ENCODE assay signal across 1 cellular context in the genomic region with DNA sequence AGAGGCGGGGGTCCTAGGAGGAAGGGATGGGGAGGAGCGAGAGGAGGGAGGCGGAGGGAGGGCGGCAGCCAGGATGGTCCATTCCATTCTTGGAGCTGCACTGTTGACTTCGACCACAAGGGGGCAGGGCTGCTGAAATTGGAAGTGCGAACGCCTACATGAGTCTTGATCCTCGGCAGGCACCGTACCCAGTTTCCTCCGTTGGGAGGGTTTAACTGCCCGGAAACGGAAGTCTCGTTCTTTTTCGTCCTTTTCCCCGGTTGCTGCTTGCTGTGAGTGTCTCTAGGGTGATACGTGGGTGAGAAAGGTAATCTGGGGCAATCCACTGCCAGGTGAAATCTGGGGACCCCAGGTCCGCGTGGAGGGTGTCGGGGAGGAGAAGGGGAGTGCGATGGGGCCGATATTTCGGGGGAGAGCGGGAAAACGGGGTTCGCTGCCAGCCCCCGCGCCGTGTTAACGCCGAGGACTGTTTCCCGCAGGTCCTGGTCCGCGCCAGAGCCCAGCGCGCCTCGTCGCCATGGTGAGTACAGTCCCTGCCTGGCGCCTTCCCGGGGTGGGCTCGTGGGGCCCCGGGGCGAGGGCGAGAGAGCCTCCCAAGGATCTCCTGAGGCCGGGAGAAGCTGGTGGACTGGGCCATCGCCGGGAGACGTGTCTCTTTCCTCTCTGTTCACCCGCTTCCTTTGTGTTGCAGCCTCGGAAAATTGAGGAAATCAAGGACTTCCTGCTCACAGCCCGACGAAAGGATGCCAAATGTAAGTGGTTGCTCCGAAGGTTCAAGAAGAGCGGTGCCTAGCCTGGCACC.
TF ChIP-seq lines count a peak whose summit lies in the region.

A gene (plus strand): TSS at position 240 of the 802 bp plus-strand sequence. CDS start 278 bp downstream, at position 518.

TF ChIP-seq in K562, 482 proteins besides CTCF, POLR2A, EP300 and RAD21 (continued from another document and continues in another):
- no peak for TF ChIP-seq CREBBP (IDR thresholded peaks at IDR 0.05; ENCODE audit: low read depth, low read length)
- peak; percentile 99 for TF ChIP-seq RBBP5 (IDR thresholded peaks at IDR 0.05; ENCODE audit: borderline replicate concordance, insufficient read depth, low read length, poor library complexity, severe bottlenecking)
- TF ChIP-seq, protein P1, sequence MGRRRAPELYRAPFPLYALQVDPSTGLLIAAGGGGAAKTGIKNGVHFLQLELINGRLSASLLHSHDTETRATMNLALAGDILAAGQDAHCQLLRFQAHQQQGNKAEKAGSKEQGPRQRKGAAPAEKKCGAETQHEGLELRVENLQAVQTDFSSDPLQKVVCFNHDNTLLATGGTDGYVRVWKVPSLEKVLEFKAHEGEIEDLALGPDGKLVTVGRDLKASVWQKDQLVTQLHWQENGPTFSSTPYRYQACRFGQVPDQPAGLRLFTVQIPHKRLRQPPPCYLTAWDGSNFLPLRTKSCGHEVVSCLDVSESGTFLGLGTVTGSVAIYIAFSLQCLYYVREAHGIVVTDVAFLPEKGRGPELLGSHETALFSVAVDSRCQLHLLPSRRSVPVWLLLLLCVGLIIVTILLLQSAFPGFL (CRISPR knock-in tag; IDR thresholded peaks at IDR 0.05): 0 out of 2 replicates have a peak, but pooled peaks have one; percentile 7
- no peak for TF ChIP-seq MTF1 (CRISPR knock-in tag; IDR thresholded peaks at IDR 0.05; ENCODE audit: borderline replicate concordance)
- TF ChIP-seq TARDBP (IDR thresholded peaks at IDR 0.05): peak; percentile 54; the same call in 1 of the 2 replicates
- TF ChIP-seq, protein P2, sequence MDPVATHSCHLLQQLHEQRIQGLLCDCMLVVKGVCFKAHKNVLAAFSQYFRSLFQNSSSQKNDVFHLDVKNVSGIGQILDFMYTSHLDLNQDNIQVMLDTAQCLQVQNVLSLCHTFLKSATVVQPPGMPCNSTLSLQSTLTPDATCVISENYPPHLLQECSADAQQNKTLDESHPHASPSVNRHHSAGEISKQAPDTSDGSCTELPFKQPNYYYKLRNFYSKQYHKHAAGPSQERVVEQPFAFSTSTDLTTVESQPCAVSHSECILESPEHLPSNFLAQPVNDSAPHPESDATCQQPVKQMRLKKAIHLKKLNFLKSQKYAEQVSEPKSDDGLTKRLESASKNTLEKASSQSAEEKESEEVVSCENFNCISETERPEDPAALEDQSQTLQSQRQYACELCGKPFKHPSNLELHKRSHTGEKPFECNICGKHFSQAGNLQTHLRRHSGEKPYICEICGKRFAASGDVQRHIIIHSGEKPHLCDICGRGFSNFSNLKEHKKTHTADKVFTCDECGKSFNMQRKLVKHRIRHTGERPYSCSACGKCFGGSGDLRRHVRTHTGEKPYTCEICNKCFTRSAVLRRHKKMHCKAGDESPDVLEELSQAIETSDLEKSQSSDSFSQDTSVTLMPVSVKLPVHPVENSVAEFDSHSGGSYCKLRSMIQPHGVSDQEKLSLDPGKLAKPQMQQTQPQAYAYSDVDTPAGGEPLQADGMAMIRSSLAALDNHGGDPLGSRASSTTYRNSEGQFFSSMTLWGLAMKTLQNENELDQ (CRISPR knock-in tag; IDR thresholded peaks at IDR 0.05; ENCODE audit: borderline replicate concordance): 0 out of 2 replicates have a peak, but pooled peaks have one; percentile 54
- TF ChIP-seq E2F3 (CRISPR knock-in tag; IDR thresholded peaks at IDR 0.05): no peak
- TF ChIP-seq PRPF4 (IDR thresholded peaks at IDR 0.05; ENCODE audit: insufficient read depth, low read depth, low read length, poor library complexity, severe bottlenecking): peak; percentile 74
- no peak for TF ChIP-seq EHMT2 (IDR thresholded peaks at IDR 0.05)
- peak; percentile 77; the same call in 1 of the 2 replicates for TF ChIP-seq ZBED1 (IDR thresholded peaks at IDR 0.05)
- peak; percentile 97 for TF ChIP-seq MYC (IDR thresholded peaks at IDR 0.05; ENCODE audit: low read depth, low read length)
- peak; percentile 84; the same call in 1 of the 2 replicates for TF ChIP-seq MYC (CRISPR knock-in tag; IDR thresholded peaks at IDR 0.05; ENCODE audit: borderline replicate concordance, low read depth)
- TF ChIP-seq CHD1 (IDR thresholded peaks at IDR 0.05; ENCODE audit: low read length): peak; percentile 54
- TF ChIP-seq KDM4B (IDR thresholded peaks at IDR 0.05; ENCODE audit: borderline replicate concordance in 2 of 2, low read depth in 1 of 2): no peak; a peak in 1 of 4 replicates
- TF ChIP-seq, protein P3, sequence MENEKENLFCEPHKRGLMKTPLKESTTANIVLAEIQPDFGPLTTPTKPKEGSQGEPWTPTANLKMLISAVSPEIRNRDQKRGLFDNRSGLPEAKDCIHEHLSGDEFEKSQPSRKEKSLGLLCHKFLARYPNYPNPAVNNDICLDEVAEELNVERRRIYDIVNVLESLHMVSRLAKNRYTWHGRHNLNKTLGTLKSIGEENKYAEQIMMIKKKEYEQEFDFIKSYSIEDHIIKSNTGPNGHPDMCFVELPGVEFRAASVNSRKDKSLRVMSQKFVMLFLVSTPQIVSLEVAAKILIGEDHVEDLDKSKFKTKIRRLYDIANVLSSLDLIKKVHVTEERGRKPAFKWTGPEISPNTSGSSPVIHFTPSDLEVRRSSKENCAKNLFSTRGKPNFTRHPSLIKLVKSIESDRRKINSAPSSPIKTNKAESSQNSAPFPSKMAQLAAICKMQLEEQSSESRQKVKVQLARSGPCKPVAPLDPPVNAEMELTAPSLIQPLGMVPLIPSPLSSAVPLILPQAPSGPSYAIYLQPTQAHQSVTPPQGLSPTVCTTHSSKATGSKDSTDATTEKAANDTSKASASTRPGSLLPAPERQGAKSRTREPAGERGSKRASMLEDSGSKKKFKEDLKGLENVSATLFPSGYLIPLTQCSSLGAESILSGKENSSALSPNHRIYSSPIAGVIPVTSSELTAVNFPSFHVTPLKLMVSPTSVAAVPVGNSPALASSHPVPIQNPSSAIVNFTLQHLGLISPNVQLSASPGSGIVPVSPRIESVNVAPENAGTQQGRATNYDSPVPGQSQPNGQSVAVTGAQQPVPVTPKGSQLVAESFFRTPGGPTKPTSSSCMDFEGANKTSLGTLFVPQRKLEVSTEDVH (IDR thresholded peaks at IDR 0.05; ENCODE audit: low read depth, partially characterized antibody): peak; percentile 93
- TF ChIP-seq, protein P4, sequence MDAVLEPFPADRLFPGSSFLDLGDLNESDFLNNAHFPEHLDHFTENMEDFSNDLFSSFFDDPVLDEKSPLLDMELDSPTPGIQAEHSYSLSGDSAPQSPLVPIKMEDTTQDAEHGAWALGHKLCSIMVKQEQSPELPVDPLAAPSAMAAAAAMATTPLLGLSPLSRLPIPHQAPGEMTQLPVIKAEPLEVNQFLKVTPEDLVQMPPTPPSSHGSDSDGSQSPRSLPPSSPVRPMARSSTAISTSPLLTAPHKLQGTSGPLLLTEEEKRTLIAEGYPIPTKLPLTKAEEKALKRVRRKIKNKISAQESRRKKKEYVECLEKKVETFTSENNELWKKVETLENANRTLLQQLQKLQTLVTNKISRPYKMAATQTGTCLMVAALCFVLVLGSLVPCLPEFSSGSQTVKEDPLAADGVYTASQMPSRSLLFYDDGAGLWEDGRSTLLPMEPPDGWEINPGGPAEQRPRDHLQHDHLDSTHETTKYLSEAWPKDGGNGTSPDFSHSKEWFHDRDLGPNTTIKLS (IDR thresholded peaks at IDR 0.05; ENCODE audit: borderline replicate concordance, low read depth): no peak
- peak; percentile 88 for TF ChIP-seq ELF1 (tag; IDR thresholded peaks at IDR 0.05)
- TF ChIP-seq, protein P5, sequence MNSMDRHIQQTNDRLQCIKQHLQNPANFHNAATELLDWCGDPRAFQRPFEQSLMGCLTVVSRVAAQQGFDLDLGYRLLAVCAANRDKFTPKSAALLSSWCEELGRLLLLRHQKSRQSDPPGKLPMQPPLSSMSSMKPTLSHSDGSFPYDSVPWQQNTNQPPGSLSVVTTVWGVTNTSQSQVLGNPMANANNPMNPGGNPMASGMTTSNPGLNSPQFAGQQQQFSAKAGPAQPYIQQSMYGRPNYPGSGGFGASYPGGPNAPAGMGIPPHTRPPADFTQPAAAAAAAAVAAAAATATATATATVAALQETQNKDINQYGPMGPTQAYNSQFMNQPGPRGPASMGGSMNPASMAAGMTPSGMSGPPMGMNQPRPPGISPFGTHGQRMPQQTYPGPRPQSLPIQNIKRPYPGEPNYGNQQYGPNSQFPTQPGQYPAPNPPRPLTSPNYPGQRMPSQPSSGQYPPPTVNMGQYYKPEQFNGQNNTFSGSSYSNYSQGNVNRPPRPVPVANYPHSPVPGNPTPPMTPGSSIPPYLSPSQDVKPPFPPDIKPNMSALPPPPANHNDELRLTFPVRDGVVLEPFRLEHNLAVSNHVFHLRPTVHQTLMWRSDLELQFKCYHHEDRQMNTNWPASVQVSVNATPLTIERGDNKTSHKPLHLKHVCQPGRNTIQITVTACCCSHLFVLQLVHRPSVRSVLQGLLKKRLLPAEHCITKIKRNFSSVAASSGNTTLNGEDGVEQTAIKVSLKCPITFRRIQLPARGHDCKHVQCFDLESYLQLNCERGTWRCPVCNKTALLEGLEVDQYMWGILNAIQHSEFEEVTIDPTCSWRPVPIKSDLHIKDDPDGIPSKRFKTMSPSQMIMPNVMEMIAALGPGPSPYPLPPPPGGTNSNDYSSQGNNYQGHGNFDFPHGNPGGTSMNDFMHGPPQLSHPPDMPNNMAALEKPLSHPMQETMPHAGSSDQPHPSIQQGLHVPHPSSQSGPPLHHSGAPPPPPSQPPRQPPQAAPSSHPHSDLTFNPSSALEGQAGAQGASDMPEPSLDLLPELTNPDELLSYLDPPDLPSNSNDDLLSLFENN (IDR thresholded peaks at IDR 0.05; ENCODE audit: low read depth in 2 of 2, low read length in 2 of 2): peak in 1 of 2 experiments; percentile 18; a peak in 1 of 4 replicates
- peak; percentile 72; the same call in 1 of the 2 replicates for TF ChIP-seq ATF7 (IDR thresholded peaks at IDR 0.05)
- TF ChIP-seq HOXB6 (CRISPR knock-in tag; IDR thresholded peaks at IDR 0.05; ENCODE audit: borderline replicate concordance): no peak
- TF ChIP-seq HSF4 (CRISPR knock-in tag; IDR thresholded peaks at IDR 0.05; ENCODE audit: borderline replicate concordance): no peak
- TF ChIP-seq, protein P6, sequence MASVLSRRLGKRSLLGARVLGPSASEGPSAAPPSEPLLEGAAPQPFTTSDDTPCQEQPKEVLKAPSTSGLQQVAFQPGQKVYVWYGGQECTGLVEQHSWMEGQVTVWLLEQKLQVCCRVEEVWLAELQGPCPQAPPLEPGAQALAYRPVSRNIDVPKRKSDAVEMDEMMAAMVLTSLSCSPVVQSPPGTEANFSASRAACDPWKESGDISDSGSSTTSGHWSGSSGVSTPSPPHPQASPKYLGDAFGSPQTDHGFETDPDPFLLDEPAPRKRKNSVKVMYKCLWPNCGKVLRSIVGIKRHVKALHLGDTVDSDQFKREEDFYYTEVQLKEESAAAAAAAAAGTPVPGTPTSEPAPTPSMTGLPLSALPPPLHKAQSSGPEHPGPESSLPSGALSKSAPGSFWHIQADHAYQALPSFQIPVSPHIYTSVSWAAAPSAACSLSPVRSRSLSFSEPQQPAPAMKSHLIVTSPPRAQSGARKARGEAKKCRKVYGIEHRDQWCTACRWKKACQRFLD (CRISPR knock-in tag; IDR thresholded peaks at IDR 0.05): no peak
- TF ChIP-seq HDAC1 (IDR thresholded peaks at IDR 0.05): peak; percentile 54 to 98; a peak in 2 of 4 replicates
- TF ChIP-seq, protein P7, sequence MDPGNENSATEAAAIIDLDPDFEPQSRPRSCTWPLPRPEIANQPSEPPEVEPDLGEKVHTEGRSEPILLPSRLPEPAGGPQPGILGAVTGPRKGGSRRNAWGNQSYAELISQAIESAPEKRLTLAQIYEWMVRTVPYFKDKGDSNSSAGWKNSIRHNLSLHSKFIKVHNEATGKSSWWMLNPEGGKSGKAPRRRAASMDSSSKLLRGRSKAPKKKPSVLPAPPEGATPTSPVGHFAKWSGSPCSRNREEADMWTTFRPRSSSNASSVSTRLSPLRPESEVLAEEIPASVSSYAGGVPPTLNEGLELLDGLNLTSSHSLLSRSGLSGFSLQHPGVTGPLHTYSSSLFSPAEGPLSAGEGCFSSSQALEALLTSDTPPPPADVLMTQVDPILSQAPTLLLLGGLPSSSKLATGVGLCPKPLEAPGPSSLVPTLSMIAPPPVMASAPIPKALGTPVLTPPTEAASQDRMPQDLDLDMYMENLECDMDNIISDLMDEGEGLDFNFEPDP (CRISPR knock-in tag; IDR thresholded peaks at IDR 0.05): no peak
- 0 out of 2 replicates have a peak, but pooled peaks have one; percentile 65 for TF ChIP-seq ZNF830 (CRISPR knock-in tag; IDR thresholded peaks at IDR 0.05)
- peak; percentile 86 for TF ChIP-seq ELF2 (CRISPR knock-in tag; IDR thresholded peaks at IDR 0.05)
- TF ChIP-seq ZNF282 (CRISPR knock-in tag; IDR thresholded peaks at IDR 0.05): no peak
- TF ChIP-seq HDAC2 (IDR thresholded peaks at IDR 0.05): 0 out of 2 replicates have a peak, but pooled peaks have one; percentile 68
- no peak for TF ChIP-seq MTA1 (IDR thresholded peaks at IDR 0.05; ENCODE audit: borderline replicate concordance)
- TF ChIP-seq FOXJ2 (tag; IDR thresholded peaks at IDR 0.05): peak; percentile 45; the same call in 1 of the 2 replicates
- TF ChIP-seq SIN3A (IDR thresholded peaks at IDR 0.05; ENCODE audit: borderline replicate concordance in 2 of 2, control insufficient read depth in 1 of 2, low read depth in 2 of 2, low read length in 2 of 2): peak in 1 of 2 experiments; percentile 64; a peak in 3 of 4 replicates
- TF ChIP-seq, protein P8, sequence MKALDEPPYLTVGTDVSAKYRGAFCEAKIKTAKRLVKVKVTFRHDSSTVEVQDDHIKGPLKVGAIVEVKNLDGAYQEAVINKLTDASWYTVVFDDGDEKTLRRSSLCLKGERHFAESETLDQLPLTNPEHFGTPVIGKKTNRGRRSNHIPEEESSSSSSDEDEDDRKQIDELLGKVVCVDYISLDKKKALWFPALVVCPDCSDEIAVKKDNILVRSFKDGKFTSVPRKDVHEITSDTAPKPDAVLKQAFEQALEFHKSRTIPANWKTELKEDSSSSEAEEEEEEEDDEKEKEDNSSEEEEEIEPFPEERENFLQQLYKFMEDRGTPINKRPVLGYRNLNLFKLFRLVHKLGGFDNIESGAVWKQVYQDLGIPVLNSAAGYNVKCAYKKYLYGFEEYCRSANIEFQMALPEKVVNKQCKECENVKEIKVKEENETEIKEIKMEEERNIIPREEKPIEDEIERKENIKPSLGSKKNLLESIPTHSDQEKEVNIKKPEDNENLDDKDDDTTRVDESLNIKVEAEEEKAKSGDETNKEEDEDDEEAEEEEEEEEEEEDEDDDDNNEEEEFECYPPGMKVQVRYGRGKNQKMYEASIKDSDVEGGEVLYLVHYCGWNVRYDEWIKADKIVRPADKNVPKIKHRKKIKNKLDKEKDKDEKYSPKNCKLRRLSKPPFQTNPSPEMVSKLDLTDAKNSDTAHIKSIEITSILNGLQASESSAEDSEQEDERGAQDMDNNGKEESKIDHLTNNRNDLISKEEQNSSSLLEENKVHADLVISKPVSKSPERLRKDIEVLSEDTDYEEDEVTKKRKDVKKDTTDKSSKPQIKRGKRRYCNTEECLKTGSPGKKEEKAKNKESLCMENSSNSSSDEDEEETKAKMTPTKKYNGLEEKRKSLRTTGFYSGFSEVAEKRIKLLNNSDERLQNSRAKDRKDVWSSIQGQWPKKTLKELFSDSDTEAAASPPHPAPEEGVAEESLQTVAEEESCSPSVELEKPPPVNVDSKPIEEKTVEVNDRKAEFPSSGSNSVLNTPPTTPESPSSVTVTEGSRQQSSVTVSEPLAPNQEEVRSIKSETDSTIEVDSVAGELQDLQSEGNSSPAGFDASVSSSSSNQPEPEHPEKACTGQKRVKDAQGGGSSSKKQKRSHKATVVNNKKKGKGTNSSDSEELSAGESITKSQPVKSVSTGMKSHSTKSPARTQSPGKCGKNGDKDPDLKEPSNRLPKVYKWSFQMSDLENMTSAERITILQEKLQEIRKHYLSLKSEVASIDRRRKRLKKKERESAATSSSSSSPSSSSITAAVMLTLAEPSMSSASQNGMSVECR (CRISPR knock-in tag; IDR thresholded peaks at IDR 0.05): peak; percentile 81
